ENCODE assay signal across 1 cellular context in genomic region chr19:19033426-19034203, GRCh38.
TF ChIP-seq lines count a peak whose summit lies in the region.

Gene ARMC6 (plus strand): TSS chr19:19033603. CDS start chr19:19034210, 607 bp downstream.
Gene SUGP2 (minus strand): TSS chr19:19033517. CDS start chr19:19031071, 2,446 bp downstream.

TF ChIP-seq in H1, 55 proteins besides CTCF, POLR2A, EP300 and RAD21:
- TF ChIP-seq CHD1 (IDR thresholded peaks at IDR 0.05; ENCODE audit: low read depth, low read length) (no peak), TBP (IDR thresholded peaks at IDR 0.05; ENCODE audit: low read depth, low read length) (0 out of 2 replicates have a peak, but pooled peaks have one; percentile 21), JUND (IDR thresholded peaks at IDR 0.05; ENCODE audit: low read length) (no peak), POU5F1 (IDR thresholded peaks at IDR 0.05; ENCODE audit: low read depth, low read length) (no peak), PHF8 (conservative IDR thresholded peaks at IDR 0.05; ENCODE audit: low read depth, low read length) (peak; percentile 63), CREB1 (IDR thresholded peaks at IDR 0.05) (0 out of 2 replicates have a peak, but pooled peaks have one; percentile 26), CBX8 (IDR thresholded peaks at IDR 0.05; ENCODE audit: borderline replicate concordance, low read depth, low read length) (no peak), POLR2AphosphoS5 (IDR thresholded peaks at IDR 0.05; ENCODE audit: low read depth, low read length) (peak; percentile 48; the same call in 1 of the 2 replicates), KDM1A (IDR thresholded peaks at IDR 0.05; ENCODE audit: borderline replicate concordance, low read length) (no peak), FOSL1 (IDR thresholded peaks at IDR 0.05; ENCODE audit: insufficient read depth, low read depth, low read length) (no peak), EZH2 (IDR thresholded peaks at IDR 0.05; ENCODE audit: low read depth, low read length, severe bottlenecking) (no peak), MAX (IDR thresholded peaks at IDR 0.05) (peak; percentile 97), TEAD4 (IDR thresholded peaks at IDR 0.05; ENCODE audit: low read depth, low read length) (no peak), ASH2L (IDR thresholded peaks at IDR 0.05; ENCODE audit: low read length) (peak; percentile 68), SP4 (IDR thresholded peaks at IDR 0.05; ENCODE audit: low read length) (peak; percentile 84; the same call in 1 of the 2 replicates), SAP30 (IDR thresholded peaks at IDR 0.05; ENCODE audit: insufficient read depth, insufficient replicate concordance, low read length) (no peak), MAFK (IDR thresholded peaks at IDR 0.05; ENCODE audit: low read depth, low read length) (no peak), USF2 (IDR thresholded peaks at IDR 0.05; ENCODE audit: low read length) (no peak), KDM4A (IDR thresholded peaks at IDR 0.05; ENCODE audit: low read depth, low read length, severe bottlenecking) (peak; percentile 79), SUZ12 (IDR thresholded peaks at IDR 0.05; ENCODE audit: low read length) (no peak), HDAC2 (IDR thresholded peaks at IDR 0.05; ENCODE audit: borderline replicate concordance in 1 of 2, low read depth in 2 of 2, low read length in 2 of 2) (peak; percentile 9 to 95; a peak in 1 of 4 replicates), YY1 (IDR thresholded peaks at IDR 0.05; ENCODE audit: low read depth, low read length) (no peak), SIRT6 (IDR thresholded peaks at IDR 0.05; ENCODE audit: low read length) (no peak), RBBP5 (IDR thresholded peaks at IDR 0.05; ENCODE audit: borderline replicate concordance, low read depth, low read length) (peak; percentile 82), RNF2 (IDR thresholded peaks at IDR 0.05; ENCODE audit: borderline replicate concordance, low read depth, low read length, missing control alignments, poor library complexity, severe bottlenecking) (no peak), GTF2F1 (IDR thresholded peaks at IDR 0.05; ENCODE audit: borderline replicate concordance, low read depth, low read length) (no peak), ATF3 (IDR thresholded peaks at IDR 0.05; ENCODE audit: insufficient read depth, low read depth, low read length) (no peak; the same call in 1 of the 2 replicates), E2F6 (IDR thresholded peaks at IDR 0.05) (peak; percentile 93), TAF1 (IDR thresholded peaks at IDR 0.05; ENCODE audit: low read depth, low read length) (peak; percentile 62), BCL11A (IDR thresholded peaks at IDR 0.05; ENCODE audit: low read depth in 2 of 2, low read length in 2 of 2) (no peak), TAF7 (optimal IDR thresholded peaks at IDR 0.05; ENCODE audit: borderline replicate concordance, low read depth, low read length) (no peak), CTBP2 (IDR thresholded peaks at IDR 0.05; ENCODE audit: borderline replicate concordance, insufficient read depth, insufficient read length, low read length) (no peak), ATF2 (IDR thresholded peaks at IDR 0.05; ENCODE audit: low read length) (no peak), GABPA (IDR thresholded peaks at IDR 0.05; ENCODE audit: borderline replicate concordance, insufficient read depth, low read length) (no peak), HDAC6 (IDR thresholded peaks at IDR 0.05; ENCODE audit: low read depth, low read length) (no peak), SRF (IDR thresholded peaks at IDR 0.05; ENCODE audit: low read depth, low read length) (no peak), BACH1 (IDR thresholded peaks at IDR 0.05; ENCODE audit: low read length) (0 out of 2 replicates have a peak, but pooled peaks have one; percentile 26), SIX5 (IDR thresholded peaks at IDR 0.05; ENCODE audit: low read depth, low read length) (no peak), CEBPB (IDR thresholded peaks at IDR 0.05; ENCODE audit: low read depth, low read length) (peak; percentile 97), EGR1 (IDR thresholded peaks at IDR 0.05; ENCODE audit: borderline replicate concordance, low read depth, low read length) (no peak), NANOG (IDR thresholded peaks at IDR 0.05; ENCODE audit: insufficient read depth, low read depth, low read length, poor library complexity, severe bottlenecking) (no peak), CBX5 (IDR thresholded peaks at IDR 0.05; ENCODE audit: low read depth, low read length) (no peak), NRF1 (IDR thresholded peaks at IDR 0.05; ENCODE audit: low read depth, low read length) (peak; percentile 97), RFX5 (IDR thresholded peaks at IDR 0.05; ENCODE audit: borderline replicate concordance, low read depth, low read length) (no peak), CHD7 (IDR thresholded peaks at IDR 0.05; ENCODE audit: insufficient replicate concordance, low read length) (no peak), ZNF274 (IDR thresholded peaks at IDR 0.05; ENCODE audit: borderline replicate concordance, extremely low read depth, low read length) (no peak), SIN3A (conservative IDR thresholded peaks at IDR 0.05 in 1 of 2, IDR thresholded peaks at IDR 0.05 in 1 of 2; ENCODE audit: low read depth in 1 of 2, low read length in 2 of 2) (peak in 1 of 2 experiments; percentile 96; a peak in 2 of 4 replicates), BRCA1 (IDR thresholded peaks at IDR 0.05; ENCODE audit: low read depth, low read length) (no peak), SP2 (IDR thresholded peaks at IDR 0.05; ENCODE audit: low read length) (no peak)
